In genomic region chr12:53974084-53975018, GRCh38 we compare ENCODE assay signal across 8 cellular contexts. TPM values are rescaled to one million over a fixed set of nuclear protein-coding genes. Genes with fewer than 3 reads are reported as not detected.
DNase-seq lines count a peak whose midpoint lies in the region; ATAC-seq and TF ChIP-seq lines count a peak whose summit lies in the region.

TSS of gene HOTAIR (minus strand) at chr12:53974954.

- ATAC-seq in right cardiac atrium (no peak), foreskin keratinocyte (peak; percentile 45), GM19463 (IDR thresholded peaks at IDR 0.05; ENCODE audit: unreplicated experiment) (no peak)

- TF ChIP-seq EP300 in suprapubic skin (IDR thresholded peaks at IDR 0.05), result no peak

- no peaks in the 10 kb centered on the region for H3K4me1 ChIP-seq in right cardiac atrium (ENCODE audit: control insufficient read depth, insufficient read depth, low read length)
- H3K4me1 ChIP-seq in right atrium auricular region, result peaks cover 0 to 29% of the 10 kb centered on the region in 2 donors
- H3K4me1 ChIP-seq in foreskin keratinocyte, result peaks cover 24% of the 10 kb centered on the region
- H3K4me1 ChIP-seq in suprapubic skin, result peaks cover 68% of the 10 kb centered on the region

- 3% methylated on average over 59 of the region's 59 CpGs for WGBS in right cardiac atrium
- under 1% methylated on average over 38 of the region's 59 CpGs for WGBS in suprapubic skin

- DNase-seq in right cardiac atrium, result peak in 1 of 3 donors; percentile 68
- DNase-seq in right atrium auricular region (ENCODE audit: low spot score), result no peak
- peak; percentile 61 for DNase-seq in RPMI7951 (ENCODE audit: low read depth)
- DNase-seq in foreskin keratinocyte, result no peak
- no peak for DNase-seq in suprapubic skin (ENCODE audit: low spot score in 2 of 2)
- no peak for DNase-seq in mesenteric fat pad (ENCODE audit: low spot score)
- no peak for DNase-seq in SHP77 treated with DMSO at 0.1 percent for 48 hours (lab: John Stamatoyannopoulos, UW)

- H3K4me3 ChIP-seq in right cardiac atrium (ENCODE audit: low read length) (peak within 1 kb of the TSS; percentile 31), right atrium auricular region (peak within 1 kb of the TSS in 1 of 2 donors; percentile 32), suprapubic skin (peak within 1 kb of the TSS; percentile 65)

- H3K27me3 ChIP-seq in right cardiac atrium (ENCODE audit: control insufficient read depth, insufficient read depth) (no peaks in the 10 kb centered on the region), right atrium auricular region (peaks cover 67 to 88% of the 10 kb centered on the region in 2 donors), foreskin keratinocyte (no peaks in the 10 kb centered on the region), suprapubic skin (peaks cover 88% of the 10 kb centered on the region)

- H3K9me3 ChIP-seq in right cardiac atrium (ENCODE audit: control insufficient read depth, low read length) (no peaks in the 10 kb centered on the region), right atrium auricular region (no peaks in the 10 kb centered on the region), suprapubic skin (no peaks in the 10 kb centered on the region)

- intact Hi-C loops in right cardiac atrium (cut with DNase I), result no loop called here

- no peak for TF ChIP-seq POLR2A in suprapubic skin (IDR thresholded peaks at IDR 0.05)

- H3K27ac ChIP-seq in right cardiac atrium (ENCODE audit: low read length) (no peak within 1 kb of the TSS), right atrium auricular region (no peak within 1 kb of the TSS), foreskin keratinocyte (peak within 1 kb of the TSS; percentile 66), suprapubic skin (peak within 1 kb of the TSS; percentile 84)

- TF ChIP-seq CTCF in right atrium auricular region (IDR thresholded peaks at IDR 0.05) (no peak), foreskin keratinocyte (conservative IDR thresholded peaks at IDR 0.05) (no peak), suprapubic skin (IDR thresholded peaks at IDR 0.05) (no peak)

- H3K36me3 ChIP-seq in right atrium auricular region, result no peaks in the 10 kb centered on the region
- no peaks in the 10 kb centered on the region for H3K36me3 ChIP-seq in suprapubic skin

RNA-seq across cellular contexts. Expression of gene HOTAIR, which starts in this region (rescaled TPM):
- total RNA-seq in right cardiac atrium (not detected), right atrium auricular region (not detected), foreskin keratinocyte (6.9 and 11.3 TPM in 2 replicates), suprapubic skin (10 to 100 TPM in 2 of 4 donors, 1 to 10 TPM in 2; 1.4 to 15.7 (median 10.7) TPM), mesenteric fat pad (not detected)
- polyA plus RNA-seq in right cardiac atrium (not detected), foreskin keratinocyte (4.8 and 7.8 TPM in 2 replicates)
- not detected in 2 replicates for total RNA-seq in RPMI7951 (2014; rRNA removed; shearing (Covaris generic))

Comparison
In these comparisons a context has a peak if more than half of its experiments do, and no peak if none do; other contexts are left out.
1. Peak in DNase-seq in RPMI7951; RNA of the gene not detected or under 1 TPM.
2. H3K27ac ChIP-seq: peak in foreskin keratinocyte (single experiment) and suprapubic skin (single experiment); none in right cardiac atrium (single experiment) and right atrium auricular region (0 of 2).